ENCODE assay signal across 8 cellular contexts in genomic region chr10:42192450-42192849, GRCh38.
DNase-seq lines count a peak whose midpoint lies in the region; ATAC-seq and TF ChIP-seq lines count a peak whose summit lies in the region.
"Not testable (repeated sequence)": the region's sequence is repeated elsewhere in the genome, so short reads cannot be mapped to it uniquely, and the experiment has no call there.

No MANE protein-coding gene starts in this region.

- H2AFZ ChIP-seq in PC-3 (ENCODE audit: low read length): not testable (repeated sequence)

- POLR2A ChIA-PET in PC-3 (lab: Charles Lee; ENCODE audit: unreplicated experiment): not testable (repeated sequence)

- WGBS in gastroesophageal sphincter (ENCODE audit: low coverage in 1 of 2), 2 donors: 0 to 3% methylated on average over 4 of the region's 4 CpGs

- CTCF ChIA-PET in PC-3 (lab: Charles Lee): not testable (repeated sequence)

- H3K9me2 ChIP-seq in PC-3 (replicated peaks; ENCODE audit: low read length): not testable (repeated sequence)

- H3K9me3 ChIP-seq in PC-3 (ENCODE audit: low read length); gastroesophageal sphincter: not testable (repeated sequence)

- not testable (repeated sequence) for TF ChIP-seq POLR2A in gastroesophageal sphincter (IDR thresholded peaks at IDR 0.05)

- TF ChIP-seq CTCF in CD14-positive monocyte (IDR thresholded peaks at IDR 0.05) (peak; percentile 69), PC-3 (conservative IDR thresholded peaks at IDR 0.05; ENCODE audit: low read depth, low read length) (peak; percentile 44), brain (conservative IDR thresholded peaks at IDR 0.05) (peak; percentile 26 to 28), gastroesophageal sphincter (IDR thresholded peaks at IDR 0.05) (peak; percentile 30 to 57 (median 45)), neural crest cell (conservative IDR thresholded peaks at IDR 0.05) (peak; percentile 62)

- H3K79me2 ChIP-seq in PC-3 (ENCODE audit: low read length): not testable (repeated sequence)

- not testable (repeated sequence) for ATAC-seq in PC-3, gastroesophageal sphincter

- H3K4me1 Mint-ChIP-seq in CD14-positive monocyte, brain, neural crest cell: not testable (repeated sequence)

- not testable (repeated sequence) for H3K4me1 ChIP-seq in PC-3 (ENCODE audit: insufficient read depth, low read length); gastroesophageal sphincter

- H3K36me3 ChIP-seq in PC-3 (ENCODE audit: low read depth, low read length); gastroesophageal sphincter: not testable (repeated sequence)

- not testable (repeated sequence) for TF ChIP-seq EP300 in gastroesophageal sphincter (IDR thresholded peaks at IDR 0.05)

- DNase-seq in CD14-positive monocyte (ENCODE audit: low spot score): not testable (repeated sequence)
- DNase-seq in HCEC 1CT (peak; percentile 2), PC-3 (peak; percentile 42), neural crest cell (ENCODE audit: low read depth, low spot score) (peak; percentile 18), stromal cell of bone marrow (ENCODE audit: low read depth) (peak; percentile 3)
- peak; percentile 27 to 51 for DNase-seq in activated CD4-positive, alpha-beta T cell treated with anti-CD3 and anti-CD28 coated beads, Interleukin-2, amount 50 U/mL, for 48 hours

- H3K27ac Mint-ChIP-seq in CD14-positive monocyte; brain; neural crest cell (ENCODE audit: unreplicated experiment): not testable (repeated sequence)

- not testable (repeated sequence) for H3K4me3 ChIP-seq in PC-3 (ENCODE audit: low read length); gastroesophageal sphincter

- H3K9me3 Mint-ChIP-seq in CD14-positive monocyte: not testable (repeated sequence)
- H3K9me3 Mint-ChIP-seq in brain (peaks cover 3 to 52% (median 20%) of the 10 kb centered on the region in 5 experiments), neural crest cell (peaks cover 20% of the 10 kb centered on the region)

- H3K36me3 Mint-ChIP-seq in CD14-positive monocyte; brain; neural crest cell (ENCODE audit: low read depth): not testable (repeated sequence)

- H3K4me2 ChIP-seq in PC-3 (ENCODE audit: low read length): not testable (repeated sequence)

- not testable (repeated sequence) for H3F3A ChIP-seq in PC-3 (ENCODE audit: low read length, unreplicated experiment)

- H3K27ac ChIP-seq in PC-3 (ENCODE audit: low read length); gastroesophageal sphincter: not testable (repeated sequence)

- not testable (repeated sequence) for H3K27me3 Mint-ChIP-seq in CD14-positive monocyte (ENCODE audit: low read depth in 3 of 3); brain; neural crest cell (ENCODE audit: low read depth)

- not testable (repeated sequence) for H3K4me3 Mint-ChIP-seq in CD14-positive monocyte, brain, neural crest cell

- H4K20me1 ChIP-seq in PC-3 (ENCODE audit: low read length): not testable (repeated sequence)

- not testable (repeated sequence) for H3K9ac ChIP-seq in PC-3 (ENCODE audit: low read length)

- intact Hi-C loops in CD14-positive monocyte (cut with micrococcal nuclease); PC-3 (cut with micrococcal nuclease): not testable (repeated sequence)

- not testable (repeated sequence) for H3K27me3 ChIP-seq in PC-3 (ENCODE audit: low read length)
- H3K27me3 ChIP-seq in gastroesophageal sphincter: peaks cover 13% of the 10 kb centered on the region

- BruUV-seq in PC-3 (replicated peaks; lab: Mats Ljungman, UMichigan): not testable (repeated sequence)
